8 cellular contexts compared by ENCODE assay signal in the genomic region with DNA sequence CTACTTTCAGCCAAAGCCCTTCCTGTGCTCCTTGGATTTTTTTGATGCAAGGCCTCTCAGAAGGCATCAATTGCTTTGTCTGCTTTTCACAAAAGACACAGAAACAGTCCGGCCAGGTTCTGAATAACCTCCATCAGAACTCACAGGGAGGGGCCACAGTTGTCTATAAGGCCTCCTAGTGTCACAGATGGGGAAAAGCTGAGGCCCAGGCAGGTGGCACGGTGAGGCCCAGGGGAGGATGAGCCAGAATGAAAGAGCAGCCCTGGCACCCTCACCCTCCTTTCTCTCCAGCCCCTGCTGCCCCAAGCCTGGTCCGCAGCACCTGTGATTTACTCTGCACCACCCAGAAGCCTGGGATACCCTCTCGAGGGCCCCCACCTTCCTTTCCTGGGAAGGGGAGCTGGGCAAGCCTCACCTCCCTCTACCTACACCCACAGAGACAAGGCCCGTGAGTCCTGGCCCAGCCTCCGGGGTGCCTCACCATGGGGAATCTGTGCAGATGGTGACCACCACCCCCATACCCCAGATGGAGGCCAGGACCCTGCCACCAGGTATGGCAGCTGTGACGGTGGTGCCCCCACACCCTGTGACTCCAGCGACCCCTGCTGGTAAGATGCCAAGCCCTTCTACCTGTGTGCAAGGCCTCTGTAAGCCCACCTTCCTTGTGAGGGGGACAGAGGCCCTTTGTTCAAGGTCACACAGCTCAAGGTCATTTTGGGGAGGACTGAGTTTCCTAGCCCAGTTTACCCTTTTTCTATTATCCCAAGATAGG. TPM values are rescaled to one million over a fixed set of nuclear protein-coding genes. Genes with fewer than 3 reads are reported as not detected.
DNase-seq lines count a peak whose midpoint lies in the region; ATAC-seq and TF ChIP-seq lines count a peak whose summit lies in the region.

No MANE protein-coding gene starts in this region.

- no peaks in the 10 kb centered on the region for H3K27me3 Mint-ChIP-seq in activated T-cell treated with anti-CD3 and anti-CD28 coated beads, Interleukin-2, amount 50 U/mL, for 24 hours

- H3K36me3 Mint-ChIP-seq in activated T-cell treated with anti-CD3 and anti-CD28 coated beads, Interleukin-2, amount 50 U/mL, for 24 hours (ENCODE audit: low read depth), result no peaks in the 10 kb centered on the region
- H3K36me3 Mint-ChIP-seq in stimulated activated effector memory CD8-positive, alpha-beta T cell treated with anti-CD3 and anti-CD28 coated beads, Interleukin-12 subunit alpha, Interleukin-12 subunit beta, amount 100 ng/mL, for 72 hours, result no peaks in the 10 kb centered on the region

- peak; percentile 44 for ATAC-seq in left lobe of liver
- peak; percentile 11 for ATAC-seq in stimulated activated effector memory CD8-positive, alpha-beta T cell treated with anti-CD3 and anti-CD28 coated beads, Interleukin-12 subunit alpha, Interleukin-12 subunit beta, amount 100 ng/mL, for 72 hours
- ATAC-seq in GM21515 (IDR thresholded peaks at IDR 0.05; ENCODE audit: unreplicated experiment), result no peak

- H3K27ac Mint-ChIP-seq in activated T-cell treated with anti-CD3 and anti-CD28 coated beads, Interleukin-2, amount 50 U/mL, for 24 hours, result no peak overlapping the region
- no peak overlapping the region for H3K27ac Mint-ChIP-seq in stimulated activated effector memory CD8-positive, alpha-beta T cell treated with anti-CD3 and anti-CD28 coated beads, Interleukin-12 subunit alpha, Interleukin-12 subunit beta, amount 100 ng/mL, for 72 hours

- H3K4me3 Mint-ChIP-seq in activated T-cell treated with anti-CD3 and anti-CD28 coated beads, Interleukin-2, amount 50 U/mL, for 24 hours, result no peak overlapping the region
- no peak overlapping the region for H3K4me3 Mint-ChIP-seq in stimulated activated effector memory CD8-positive, alpha-beta T cell treated with anti-CD3 and anti-CD28 coated beads, Interleukin-12 subunit alpha, Interleukin-12 subunit beta, amount 100 ng/mL, for 72 hours

- peak; percentile 72 for TF ChIP-seq CTCF in GM12872 (IDR thresholded peaks at IDR 0.05; ENCODE audit: insufficient read depth, low read depth, low read length)

- no peaks in the 10 kb centered on the region for H3K9me3 Mint-ChIP-seq in activated T-cell treated with anti-CD3 and anti-CD28 coated beads, Interleukin-2, amount 50 U/mL, for 24 hours
- no peaks in the 10 kb centered on the region for H3K9me3 Mint-ChIP-seq in stimulated activated effector memory CD8-positive, alpha-beta T cell treated with anti-CD3 and anti-CD28 coated beads, Interleukin-12 subunit alpha, Interleukin-12 subunit beta, amount 100 ng/mL, for 72 hours

- DNase-seq in NCI-H1105 (lab: John Stamatoyannopoulos, UW), result peak; percentile 10
- peak; percentile 62 for DNase-seq in activated T-cell treated with anti-CD3 and anti-CD28 coated beads, Interleukin-2, amount 50 U/mL, for 24 hours
- DNase-seq in left lobe of liver (ENCODE audit: low spot score), result no peak
- peak; percentile 36 to 72 for DNase-seq in stimulated activated effector memory CD8-positive, alpha-beta T cell treated with anti-CD3 and anti-CD28 coated beads, Interleukin-12 subunit alpha, Interleukin-12 subunit beta, amount 100 ng/mL, for 72 hours (ENCODE audit: low spot score in 2 of 2)
- DNase-seq in kidney tubule cell (ENCODE audit: low spot score), result no peak
- no peak for DNase-seq in middle frontal gyrus (ENCODE audit: extremely low spot score, low spot score)

- no peaks in the 10 kb centered on the region for H3K4me1 Mint-ChIP-seq in activated T-cell treated with anti-CD3 and anti-CD28 coated beads, Interleukin-2, amount 50 U/mL, for 24 hours (ENCODE audit: low read depth)
- no peaks in the 10 kb centered on the region for H3K4me1 Mint-ChIP-seq in stimulated activated effector memory CD8-positive, alpha-beta T cell treated with anti-CD3 and anti-CD28 coated beads, Interleukin-12 subunit alpha, Interleukin-12 subunit beta, amount 100 ng/mL, for 72 hours

RNA-seq across cellular contexts. Expression of a gene that starts 26.2 kb away (rescaled TPM):
- total RNA-seq in left lobe of liver, result 18.9 TPM

RNA-seq across cellular contexts. Expression of a gene that starts 38.6 kb away (rescaled TPM):
- 10.5 TPM for total RNA-seq in left lobe of liver

Comparison
In these comparisons a context has a peak if more than half of its experiments do, and no peak if none do; other contexts are left out.
1. DNase-seq: peak in NCI-H1105 (single experiment), activated T-cell treated with anti-CD3 and anti-CD28 coated beads, Interleukin-2, amount 50 U/mL, for 24 hours (single experiment) and stimulated activated effector memory CD8-positive, alpha-beta T cell treated with anti-CD3 and anti-CD28 coated beads, Interleukin-12 subunit alpha, Interleukin-12 subunit beta, amount 100 ng/mL, for 72 hours (2 of 2); none in left lobe of liver (single experiment), kidney tubule cell (single experiment) and middle frontal gyrus (single experiment).